In the genomic region with DNA sequence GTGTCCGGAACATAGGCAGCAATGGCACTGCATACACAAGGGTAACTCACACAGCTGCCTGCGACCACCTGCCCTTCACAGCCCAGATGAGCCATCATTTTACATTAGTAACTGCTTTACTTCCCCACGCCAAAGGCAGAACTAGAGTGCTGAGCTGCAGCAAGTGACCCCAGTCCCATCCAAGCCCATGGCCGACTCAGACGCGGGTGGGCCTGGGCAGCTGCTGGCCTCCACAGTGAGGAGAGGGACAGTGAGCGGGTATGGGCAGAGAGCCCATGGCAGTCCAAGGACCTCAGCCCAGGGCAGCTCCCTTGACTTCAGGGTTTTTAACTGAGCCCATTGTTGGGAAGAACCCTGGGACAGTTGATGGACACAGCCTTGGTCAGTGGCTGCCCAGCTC, we compare ENCODE assay signal across 25 cellular contexts.
"Had no signal": no experiment of that assay in that cellular context is flagged by ENCODE, and none has a peak within 500 bp of the region (broad histone marks: within the 10 kb centered on the region; RNA-seq: fewer than 3 reads in every experiment).

No MANE protein-coding gene starts in this region.

- H3K36me3 ChIP-seq: ascending aorta, brain microvascular endothelial cell, gastroesophageal sphincter, heart left ventricle, lower lobe of right lung, ovary had no signal

- ATAC-seq: activated CD4-positive, alpha-beta T cell treated with anti-CD3 and anti-CD28 coated beads for 36 hours; effector memory CD8-positive, alpha-beta T cell; gastroesophageal sphincter; heart left ventricle; lower lobe of right lung; mucosa of descending colon; sciatic nerve had no signal

- H3K27ac Mint-ChIP-seq: activated B cell treated with CpG ODN at 0.5 μM for 24 hours; effector memory CD8-positive, alpha-beta T cell; nephron; progenitor cell of endocrine pancreas had no signal

- H3K4me1 ChIP-seq: ascending aorta, gastroesophageal sphincter had no signal

- H3K4me3 Mint-ChIP-seq: activated B cell treated with CpG ODN at 0.5 μM for 24 hours; activated CD4-positive, alpha-beta T cell treated with anti-CD3 and anti-CD28 coated beads for 36 hours; activated naive CD4-positive, alpha-beta T cell treated with anti-CD3 and anti-CD28 coated beads, Interleukin-2, amount 50 U/mL, for 24 hours; effector memory CD8-positive, alpha-beta T cell; nephron had no signal

- H3K4me3 ChIP-seq: ascending aorta, coronary artery, gastroesophageal sphincter, heart left ventricle, lower lobe of right lung, mucosa of descending colon, ovary, SK-N-MC, skin epidermis, testis had no signal

- H3K27ac ChIP-seq: ascending aorta, brain microvascular endothelial cell, coronary artery, gastroesophageal sphincter, heart left ventricle, lower lobe of right lung, ovary, SK-N-MC, skin epidermis, testis had no signal

- H3K36me3 Mint-ChIP-seq: activated naive CD4-positive, alpha-beta T cell treated with anti-CD3 and anti-CD28 coated beads, Interleukin-2, amount 50 U/mL, for 24 hours had no signal

- H3K27me3 ChIP-seq: ascending aorta, brain microvascular endothelial cell, gastroesophageal sphincter, heart left ventricle, ovary, testis had no signal

- DNase-seq: activated B cell treated with CpG ODN at 0.5 μM for 24 hours; activated CD4-positive, alpha-beta T cell treated with anti-CD3 and anti-CD28 coated beads for 36 hours; activated CD4-positive, alpha-beta T cell treated with anti-CD3 and anti-CD28 coated beads, Interleukin-2, amount 50 U/mL, for 4 hours; activated CD8-positive, alpha-beta memory T cell treated with anti-CD3 and anti-CD28 coated beads, Interleukin-2, amount 50 U/mL, for 4 hours; activated T-cell treated with anti-CD3 and anti-CD28 coated beads, Interleukin-2, amount 50 U/mL, for 1 hour; brain microvascular endothelial cell; effector memory CD8-positive, alpha-beta T cell; heart left ventricle; lower lobe of right lung; mucosa of descending colon; ovary; SIG-M5; stimulated activated CD4-positive, alpha-beta T cell treated with anti-CD3 and anti-CD28 coated beads, Interleukin-12 subunit alpha, Interleukin-12 subunit beta, amount 100 ng/mL, for 4 hours; stimulated activated CD4-positive, alpha-beta T cell treated with anti-CD3 and anti-CD28 coated beads, Interleukin-4, amount 100 ng/mL, for 1 hour; testis; trophoblast cell had no signal

- H3K27me3 Mint-ChIP-seq: activated CD4-positive, alpha-beta T cell treated with anti-CD3 and anti-CD28 coated beads for 36 hours; activated naive CD4-positive, alpha-beta T cell treated with anti-CD3 and anti-CD28 coated beads, Interleukin-2, amount 50 U/mL, for 24 hours had no signal

- H3K9me3 ChIP-seq: ascending aorta, gastroesophageal sphincter, heart left ventricle, lower lobe of right lung, mucosa of descending colon, ovary, testis had no signal

- H3K9me3 Mint-ChIP-seq: activated B cell treated with CpG ODN at 0.5 μM for 24 hours; activated naive CD4-positive, alpha-beta T cell treated with anti-CD3 and anti-CD28 coated beads, Interleukin-2, amount 50 U/mL, for 24 hours; effector memory CD8-positive, alpha-beta T cell; nephron had no signal
